ENCODE assay signal across 1 cellular context in the genomic region with DNA sequence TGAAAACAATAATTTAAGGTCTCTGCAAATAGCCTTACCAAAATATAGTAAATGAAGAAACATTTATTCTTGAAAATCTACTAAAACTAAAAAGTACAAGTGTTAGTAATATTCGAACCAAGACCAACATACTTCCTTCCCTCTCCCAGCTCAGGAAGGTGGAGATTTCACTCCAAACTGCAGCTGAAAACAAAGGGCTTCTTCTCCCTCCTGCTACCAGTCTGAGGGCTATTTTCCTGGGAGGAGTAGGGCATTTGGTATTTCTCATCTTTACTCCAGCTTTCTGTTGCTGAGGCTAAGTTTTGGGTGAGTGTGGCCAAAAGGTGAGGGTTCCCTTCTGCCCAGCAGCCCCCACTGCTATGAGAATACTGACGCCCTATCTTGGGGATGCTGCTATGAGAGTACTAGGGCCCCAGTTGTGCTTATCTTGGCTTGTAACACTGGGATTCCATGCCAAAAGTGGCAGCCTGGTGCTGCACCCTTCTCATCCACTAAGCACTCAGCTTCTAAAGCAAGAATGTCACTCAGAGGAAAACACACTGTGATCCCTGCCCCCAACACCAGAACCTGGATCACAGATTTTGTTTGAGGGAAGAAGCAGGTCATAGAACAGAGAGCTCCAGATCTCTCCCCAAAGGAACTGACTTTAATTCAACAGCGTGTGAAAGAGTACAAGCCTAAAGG.
TF ChIP-seq lines count a peak whose summit lies in the region.

No MANE protein-coding gene starts in this region.

TF ChIP-seq in endothelial cell of umbilical vein, 7 proteins besides CTCF, POLR2A, EP300 and RAD21:
- TF ChIP-seq, protein P1, sequence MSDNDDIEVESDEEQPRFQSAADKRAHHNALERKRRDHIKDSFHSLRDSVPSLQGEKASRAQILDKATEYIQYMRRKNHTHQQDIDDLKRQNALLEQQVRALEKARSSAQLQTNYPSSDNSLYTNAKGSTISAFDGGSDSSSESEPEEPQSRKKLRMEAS (IDR thresholded peaks at IDR 0.05; ENCODE audit: insufficient read depth, insufficient read length), result no peak
- no peak for TF ChIP-seq GATA2 (IDR thresholded peaks at IDR 0.05; ENCODE audit: insufficient read depth, insufficient read length, low read depth, low read length)
- no peak for TF ChIP-seq JUN (IDR thresholded peaks at IDR 0.05; ENCODE audit: borderline replicate concordance, insufficient read depth, insufficient read length, low read depth)
- TF ChIP-seq POLR2AphosphoS5 (IDR thresholded peaks at IDR 0.05; ENCODE audit: insufficient read depth, low read depth, low read length), result no peak
- TF ChIP-seq MYC (IDR thresholded peaks at IDR 0.05; ENCODE audit: low read depth, low read length), result no peak
- TF ChIP-seq EZH2 (IDR thresholded peaks at IDR 0.05; ENCODE audit: borderline replicate concordance, low read depth, low read length, severe bottlenecking), result no peak
- TF ChIP-seq FOS (IDR thresholded peaks at IDR 0.05; ENCODE audit: borderline replicate concordance, insufficient read depth, low read length), result no peak
TF ChIP-seq in endothelial cell of umbilical vein: peak in this region for 0.
